Comparison of ENCODE assay signal across 1 cellular context in the genomic region with DNA sequence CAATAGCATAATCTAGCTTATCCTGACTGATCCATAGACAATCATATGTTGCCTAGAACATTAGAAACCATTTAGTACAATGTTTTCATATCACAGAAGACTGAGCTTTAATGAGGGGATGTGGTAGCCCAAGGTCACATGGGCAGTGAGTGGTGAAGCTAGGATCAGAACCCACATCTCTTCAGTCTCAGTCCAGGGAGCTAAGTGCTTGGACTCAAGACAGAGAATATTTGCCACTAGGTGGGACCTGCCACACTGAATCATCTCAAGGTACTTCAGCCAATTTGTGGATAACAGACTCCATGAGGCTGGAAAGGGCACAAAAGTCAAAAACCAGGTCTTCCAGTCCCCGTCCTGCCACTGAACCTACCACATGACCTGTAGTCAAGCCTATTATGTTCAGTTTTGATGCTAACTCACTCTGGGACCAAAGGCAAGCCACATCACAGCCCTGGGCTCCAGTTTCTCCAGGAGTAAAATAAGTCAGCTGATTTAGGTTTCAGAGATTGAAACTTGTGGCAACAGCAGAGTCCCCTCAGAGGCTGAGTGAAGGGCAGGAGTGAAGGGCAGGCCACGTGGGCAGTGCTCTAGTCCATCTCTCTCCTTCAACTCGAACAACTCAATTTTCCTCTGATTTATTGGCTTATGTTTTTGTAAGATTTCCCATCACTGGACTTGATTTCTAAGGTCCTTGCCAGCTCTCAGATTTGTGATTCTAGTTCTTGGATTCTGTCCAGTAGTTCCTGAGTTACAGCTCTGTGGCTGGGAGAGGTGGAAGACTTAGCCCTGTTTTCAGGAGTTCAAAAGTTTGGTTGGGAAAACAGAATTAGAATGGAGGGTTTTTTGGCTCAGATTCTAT.
TF ChIP-seq lines count a peak whose summit lies in the region.

No MANE protein-coding gene starts in this region.

TF ChIP-seq in IMR-90, 13 proteins besides CTCF, POLR2A, EP300 and RAD21 (continued from another document):
- TF ChIP-seq NFE2L2 (IDR thresholded peaks at IDR 0.05; ENCODE audit: low read depth, low read length) = no peak
- TF ChIP-seq, protein P1, sequence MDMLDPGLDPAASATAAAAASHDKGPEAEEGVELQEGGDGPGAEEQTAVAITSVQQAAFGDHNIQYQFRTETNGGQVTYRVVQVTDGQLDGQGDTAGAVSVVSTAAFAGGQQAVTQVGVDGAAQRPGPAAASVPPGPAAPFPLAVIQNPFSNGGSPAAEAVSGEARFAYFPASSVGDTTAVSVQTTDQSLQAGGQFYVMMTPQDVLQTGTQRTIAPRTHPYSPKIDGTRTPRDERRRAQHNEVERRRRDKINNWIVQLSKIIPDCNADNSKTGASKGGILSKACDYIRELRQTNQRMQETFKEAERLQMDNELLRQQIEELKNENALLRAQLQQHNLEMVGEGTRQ (IDR thresholded peaks at IDR 0.05; ENCODE audit: low read depth, low read length) = no peak
- no peak for TF ChIP-seq CHD1 (IDR thresholded peaks at IDR 0.05; ENCODE audit: low read depth, low read length)
- TF ChIP-seq RFX5 (IDR thresholded peaks at IDR 0.05; ENCODE audit: low read depth, low read length) = no peak
- TF ChIP-seq MAFK (IDR thresholded peaks at IDR 0.05; ENCODE audit: low read depth, low read length) = no peak
- no peak for TF ChIP-seq CEBPB (IDR thresholded peaks at IDR 0.05; ENCODE audit: low read depth, low read length)
- no peak for TF ChIP-seq SMC3 (IDR thresholded peaks at IDR 0.05; ENCODE audit: low read depth, low read length)
- no peak for TF ChIP-seq MAZ (IDR thresholded peaks at IDR 0.05; ENCODE audit: borderline replicate concordance, low read depth, low read length)
- TF ChIP-seq RCOR1 (IDR thresholded peaks at IDR 0.05; ENCODE audit: insufficient replicate concordance, low read length) = no peak
